11 cellular contexts compared by ENCODE assay signal in genomic region chr6:170177383-170178265, GRCh38.
DNase-seq lines count a peak whose midpoint lies in the region; ATAC-seq and TF ChIP-seq lines count a peak whose summit lies in the region.
"Had no signal": no experiment of that assay in that cellular context is flagged by ENCODE, and none has a peak within 500 bp of the region (broad histone marks: within the 10 kb centered on the region; RNA-seq: fewer than 3 reads in every experiment).

No MANE protein-coding gene starts in this region.

- POLR2A ChIA-PET in PC-3 (lab: Charles Lee; ENCODE audit: unreplicated experiment) = no interaction called here

- peaks cover 31% of the 10 kb centered on the region for H3K4me1 ChIP-seq in PC-3 (ENCODE audit: insufficient read depth, low read length)

- H3K4me3 Mint-ChIP-seq in stimulated activated memory B cell treated with anti-CD40 and anti-IgM and Interleukin-4, amounts not matched to agents 10 μg/mL and 1 μg/mL and 100 μg/mL, for 72 hours = no peak overlapping the region

- no peaks in the 10 kb centered on the region for H3K79me2 ChIP-seq in PC-3 (ENCODE audit: low read length)

- CTCF ChIA-PET in PC-3 (lab: Charles Lee) = no interaction called here

- H3K4me2 ChIP-seq in PC-3 (ENCODE audit: low read length) = no peak overlapping the region

- 0 out of 2 replicates have a peak overlapping the region, but pooled peaks have one; percentile 30 for H2AFZ ChIP-seq in PC-3 (ENCODE audit: low read length)

- H3K27ac ChIP-seq in PC-3 (ENCODE audit: low read length) = peak overlapping the region; percentile 69

- H3F3A ChIP-seq in PC-3 (ENCODE audit: low read length, unreplicated experiment) = no peaks in the 10 kb centered on the region

- peaks cover 4% of the 10 kb centered on the region for H3K36me3 Mint-ChIP-seq in stimulated activated memory B cell treated with anti-CD40 and anti-IgM and Interleukin-4, amounts not matched to agents 10 μg/mL and 1 μg/mL and 100 μg/mL, for 72 hours

- H3K27ac Mint-ChIP-seq in stimulated activated memory B cell treated with anti-CD40 and anti-IgM and Interleukin-4, amounts not matched to agents 10 μg/mL and 1 μg/mL and 100 μg/mL, for 72 hours = no peak overlapping the region

- peak; percentile 18 for DNase-seq in activated CD4-positive, alpha-beta T cell treated with anti-CD3 and anti-CD28 coated beads for 48 hours
- DNase-seq in activated CD4-positive, alpha-beta T cell treated with anti-CD3 and anti-CD28 coated beads, Interleukin-2, amount 50 U/mL, for 4 hours = no peak
- DNase-seq in PC-3 (no peak), germinal center (ENCODE audit: low spot score) (peak; percentile 21), NCI-H1048 (lab: John Stamatoyannopoulos, UW) (no peak), dedifferentiated amniotic fluid mesenchymal stem cell (ENCODE audit: extremely low spot score) (no peak)
- DNase-seq: activated effector memory CD4-positive, alpha-beta T cell treated with Interleukin-2 at 50 U/mL for 16 hours; C1 segment of cervical spinal cord; NCI-H1105 treated with DMSO at 0.1 percent for 48 hours had no signal

- H3K9ac ChIP-seq in PC-3 (ENCODE audit: low read length) = no peak overlapping the region

- H3K9me3 ChIP-seq in PC-3 (ENCODE audit: low read length) = no peaks in the 10 kb centered on the region

- no peaks in the 10 kb centered on the region for H3K36me3 ChIP-seq in PC-3 (ENCODE audit: low read depth, low read length)

- H3K27me3 ChIP-seq in PC-3 (ENCODE audit: low read length) = peaks cover 2% of the 10 kb centered on the region; the same call in 1 of the 2 replicates

- intact Hi-C loops in PC-3 (cut with micrococcal nuclease) = loop anchor here (2.0 kb wide), 1 partner anchor 115 kb away; no protein-coding TSS in a partner anchor

- H3K9me3 Mint-ChIP-seq in stimulated activated memory B cell treated with anti-CD40 and anti-IgM and Interleukin-4, amounts not matched to agents 10 μg/mL and 1 μg/mL and 100 μg/mL, for 72 hours = peaks cover 2% of the 10 kb centered on the region

- no peaks in the 10 kb centered on the region for H4K20me1 ChIP-seq in PC-3 (ENCODE audit: low read length)

- no peaks in the 10 kb centered on the region for H3K9me2 ChIP-seq in PC-3 (replicated peaks; ENCODE audit: low read length)

- no TSS peak for BruUV-seq in PC-3 (replicated peaks; lab: Mats Ljungman, UMichigan)

- TF ChIP-seq CTCF in PC-3 (conservative IDR thresholded peaks at IDR 0.05; ENCODE audit: low read depth, low read length) = no peak

- H3K4me1 Mint-ChIP-seq in stimulated activated memory B cell treated with anti-CD40 and anti-IgM and Interleukin-4, amounts not matched to agents 10 μg/mL and 1 μg/mL and 100 μg/mL, for 72 hours = no peaks in the 10 kb centered on the region

- peaks cover 19% of the 10 kb centered on the region for H3K27me3 Mint-ChIP-seq in stimulated activated memory B cell treated with anti-CD40 and anti-IgM and Interleukin-4, amounts not matched to agents 10 μg/mL and 1 μg/mL and 100 μg/mL, for 72 hours

- no peak overlapping the region for H3K4me3 ChIP-seq in PC-3 (ENCODE audit: low read length)

- ATAC-seq in PC-3 = no peak
- ATAC-seq in stimulated activated memory B cell treated with anti-CD40 and anti-IgM and Interleukin-4, amounts not matched to agents 10 μg/mL and 1 μg/mL and 100 μg/mL, for 72 hours = peak; percentile 9
- ATAC-seq in HG03571 (IDR thresholded peaks at IDR 0.05; ENCODE audit: unreplicated experiment) = no peak

Comparison
In these comparisons a context has a peak if more than half of its experiments do, and no peak if none do; other contexts are left out.
1. DNase-seq: peak in activated CD4-positive, alpha-beta T cell treated with anti-CD3 and anti-CD28 coated beads for 48 hours (single experiment) and germinal center (single experiment); none in activated CD4-positive, alpha-beta T cell treated with anti-CD3 and anti-CD28 coated beads, Interleukin-2, amount 50 U/mL, for 4 hours (0 of 2), PC-3 (single experiment), NCI-H1048 (single experiment) and dedifferentiated amniotic fluid mesenchymal stem cell (single experiment).